8 cellular contexts compared by ENCODE assay signal in genomic region chr2:98458207-98458606, GRCh38. TPM values are rescaled to one million over a fixed set of nuclear protein-coding genes. Genes with fewer than 3 reads are reported as not detected.
DNase-seq lines count a peak whose midpoint lies in the region; ATAC-seq, FAIRE-seq and TF ChIP-seq lines count a peak whose summit lies in the region.
"Had no signal": no experiment of that assay in that cellular context is flagged by ENCODE, and none has a peak within 500 bp of the region (broad histone marks: within the 10 kb centered on the region; RNA-seq: fewer than 3 reads in every experiment).

No MANE protein-coding gene starts in this region.

- no peaks in the 10 kb centered on the region for H3K9me3 Mint-ChIP-seq in astrocyte (ENCODE audit: unreplicated experiment)
- no peaks in the 10 kb centered on the region for H3K9me3 Mint-ChIP-seq in nephron progenitor cell

- H3F3A ChIP-seq in PC-9 (ENCODE audit: insufficient read depth, low read depth) = peaks cover 25% of the 10 kb centered on the region

- FAIRE-seq in astrocyte (lab: Jason Lieb, UNC) = no peak

- TF ChIP-seq CTCF in PC-9 (conservative IDR thresholded peaks at IDR 0.05) (no peak), astrocyte (IDR thresholded peaks at IDR 0.05; ENCODE audit: insufficient read depth, low read depth, low read length) (no peak), nephron progenitor cell (IDR thresholded peaks at IDR 0.05) (no peak), heart right ventricle (IDR thresholded peaks at IDR 0.05) (no peak)

- H3K4me2 ChIP-seq in PC-9 (peak overlapping the region; percentile 58; the same call in 1 of the 2 replicates), astrocyte (ENCODE audit: low read length) (no peak overlapping the region)

- CTCF ChIA-PET in PC-9 (lab: Charles Lee) = interaction anchor here (1.0 kb wide), 1 partner anchor 46 kb away, joined by 3 read pairs; no protein-coding TSS in a partner anchor

- H3K4me1 Mint-ChIP-seq in astrocyte (ENCODE audit: low read depth, unreplicated experiment) (peaks cover 32% of the 10 kb centered on the region), nephron progenitor cell (peaks cover 41% of the 10 kb centered on the region)

- H3K36me3 Mint-ChIP-seq in astrocyte (ENCODE audit: low read depth, unreplicated experiment) (peaks cover 11% of the 10 kb centered on the region), nephron progenitor cell (ENCODE audit: low read depth) (peaks cover 18% of the 10 kb centered on the region)

- no peak overlapping the region for H3K4me3 Mint-ChIP-seq in astrocyte (ENCODE audit: unreplicated experiment)
- no peak overlapping the region for H3K4me3 Mint-ChIP-seq in nephron progenitor cell

- H3K27ac Mint-ChIP-seq in astrocyte (ENCODE audit: unreplicated experiment) (peak overlapping the region; percentile 23), nephron progenitor cell (peak overlapping the region; percentile 87)

- H3K9ac ChIP-seq in astrocyte (ENCODE audit: low read length) = no peak overlapping the region

- H3K27me3 Mint-ChIP-seq in astrocyte (ENCODE audit: low read depth, unreplicated experiment) = no peaks in the 10 kb centered on the region
- peaks cover 10% of the 10 kb centered on the region for H3K27me3 Mint-ChIP-seq in nephron progenitor cell (ENCODE audit: low read depth, poor library complexity)

- H3K27ac ChIP-seq in PC-9 (peak overlapping the region; percentile 92), astrocyte (ENCODE audit: low read depth, low read length) (no peak overlapping the region), heart right ventricle (no peak overlapping the region)

- no peaks in the 10 kb centered on the region for H3K9me2 ChIP-seq in PC-9 (ENCODE audit: insufficient read depth)

- DNase-seq in Daoy (ENCODE audit: low read depth) (peak; percentile 25), PC-9 (peak; percentile 47 to 83), astrocyte (ENCODE audit: low read depth) (no peak), nephron progenitor cell (no peak), heart right ventricle (no peak), iPS-NIHi11 (ENCODE audit: low spot score) (no peak), NCI-H2107 (lab: John Stamatoyannopoulos, UW) (no peak)
- DNase-seq: NCI-H187 treated with DMSO at 0.1 percent for 48 hours had no signal

- H3K9me3 ChIP-seq in PC-9 (ENCODE audit: insufficient read depth, low read depth) (no peaks in the 10 kb centered on the region), astrocyte (ENCODE audit: insufficient read depth, low read depth, low read length) (no peaks in the 10 kb centered on the region), heart right ventricle (no peaks in the 10 kb centered on the region)

- no peak for ATAC-seq in heart right ventricle

- H3K79me2 ChIP-seq in PC-9 (ENCODE audit: low read depth) = peaks cover 88% of the 10 kb centered on the region
- peaks cover 55% of the 10 kb centered on the region for H3K79me2 ChIP-seq in astrocyte (ENCODE audit: insufficient read depth, low read length)

- intact Hi-C loops in PC-9 (cut with micrococcal nuclease; ENCODE audit: unreplicated experiment) = loop anchor here (1.0 to 5.0 kb wide), 2 partner anchors 13 to 44 kb away; no protein-coding TSS in a partner anchor
- intact Hi-C loops in heart right ventricle (cut with DNase I) = loop anchor here in 1 of 10 donors (5.0 kb wide), 1 partner anchor 34 kb away; no protein-coding TSS in a partner anchor

- H3K4me1 ChIP-seq in PC-9 (replicated peaks; ENCODE audit: insufficient read depth) (peaks cover 62% of the 10 kb centered on the region), astrocyte (ENCODE audit: insufficient read depth, low read length) (peaks cover 3% of the 10 kb centered on the region), heart right ventricle (peaks cover 4 to 100% (median 50%) of the 10 kb centered on the region in 9 donors)

- H3K36me3 ChIP-seq in PC-9 (ENCODE audit: low read depth) (no peaks in the 10 kb centered on the region), astrocyte (ENCODE audit: insufficient read depth, low read length) (no peaks in the 10 kb centered on the region), heart right ventricle (peaks cover 0 to 13% (median 0%) of the 10 kb centered on the region in 9 donors)

- H3K4me3 ChIP-seq in PC-9 (no peak overlapping the region), astrocyte (ENCODE audit: insufficient read depth, low read depth, low read length) (no peak overlapping the region), heart right ventricle (no peak overlapping the region)

- POLR2A ChIA-PET in PC-9 (lab: Charles Lee; ENCODE audit: unreplicated experiment) = no interaction called here

- WGBS in heart right ventricle, 2 donors = 89 to 93% methylated on average over 4 of the region's 4 CpGs

- H4K20me1 ChIP-seq in PC-9 (ENCODE audit: insufficient read depth) (no peaks in the 10 kb centered on the region), astrocyte (ENCODE audit: insufficient read depth, low read length) (peaks cover 53% of the 10 kb centered on the region)

- H3K27me3 ChIP-seq in PC-9 (ENCODE audit: insufficient read depth, low read depth) (no peaks in the 10 kb centered on the region), astrocyte (ENCODE audit: insufficient read depth, low read length) (no peaks in the 10 kb centered on the region), heart right ventricle (no peaks in the 10 kb centered on the region)

- no TSS peak for BruUV-seq in PC-9 (replicated peaks; lab: Mats Ljungman, UMichigan)

- H2AFZ ChIP-seq in PC-9 (no peak overlapping the region), astrocyte (ENCODE audit: low read depth, low read length) (no peak overlapping the region)

RNA-seq across cellular contexts. Expression of gene INPP4A, which starts 13.5 kb away (rescaled TPM):
- 10.1 and 11.8 TPM in 2 replicates for total RNA-seq in Daoy (2014; rRNA removed; shearing (Covaris generic))
- 50.5 and 52.9 TPM in 2 replicates for total RNA-seq in PC-9 (2021)
- 19.4 and 23.4 TPM in 2 replicates for total RNA-seq in astrocyte
- 10 to 100 TPM; 15.8 to 31.2 (median 22.0) TPM for total RNA-seq in heart right ventricle
- 1 to 10 TPM; 3.8 to 7.5 TPM for polyA plus RNA-seq in heart right ventricle

Comparison
In these comparisons a context has a peak if more than half of its experiments do, and no peak if none do; other contexts are left out.
1. DNase-seq: peak in Daoy (single experiment) and PC-9 (2 of 2); none in astrocyte (single experiment), nephron progenitor cell (single experiment), heart right ventricle (0 of 2), iPS-NIHi11 (single experiment) and NCI-H2107 (single experiment).